In the genomic region with DNA sequence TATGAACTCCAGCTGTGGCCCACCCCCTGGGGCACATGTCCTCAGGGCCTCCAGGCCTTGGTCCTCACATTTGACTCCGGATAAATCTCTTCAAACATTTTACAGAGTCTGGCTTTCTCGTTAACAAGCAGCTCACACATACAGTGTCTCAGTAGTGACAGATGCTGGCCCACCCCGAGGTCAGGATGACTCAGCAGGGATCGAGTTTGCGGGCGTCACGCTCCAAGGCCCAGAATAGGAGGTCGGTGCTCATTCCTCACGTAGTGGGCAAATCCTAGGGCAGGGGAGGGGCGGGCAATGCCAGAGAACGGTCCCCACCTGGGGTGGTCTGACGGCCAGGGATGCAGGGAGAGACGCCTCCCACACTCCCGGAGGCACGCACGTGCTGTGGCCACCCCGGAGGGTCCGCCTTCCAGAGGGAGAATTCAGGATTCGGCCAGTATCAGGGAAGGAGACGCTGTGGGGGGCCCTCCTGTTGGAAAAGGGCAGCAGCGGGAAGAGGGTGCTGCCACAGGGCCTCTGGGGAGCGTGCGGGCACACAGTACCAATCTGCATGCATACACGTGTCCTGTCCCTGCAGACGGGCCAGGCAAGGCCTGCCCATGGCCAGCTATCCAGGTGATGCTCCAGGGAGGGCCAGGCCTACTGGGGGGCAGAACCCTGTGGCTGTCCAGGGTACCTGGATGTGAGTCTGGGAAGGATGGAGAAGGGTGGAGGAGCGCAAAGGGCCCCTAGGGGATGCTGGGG, we compare ENCODE assay signal across 8 cellular contexts. TPM values are rescaled to one million over a fixed set of nuclear protein-coding genes. Genes with fewer than 3 reads are reported as not detected.
DNase-seq lines count a peak whose midpoint lies in the region; ATAC-seq, FAIRE-seq and TF ChIP-seq lines count a peak whose summit lies in the region.
"Had no signal": no experiment of that assay in that cellular context is flagged by ENCODE, and none has a peak within 500 bp of the region (broad histone marks: within the 10 kb centered on the region; RNA-seq: fewer than 3 reads in every experiment).

No MANE protein-coding gene starts in this region.

- peaks cover 33% of the 10 kb centered on the region for H3K4me1 Mint-ChIP-seq in neural progenitor cell

- TF ChIP-seq CTCF in bronchial epithelial cell (IDR thresholded peaks at IDR 0.05; ENCODE audit: insufficient read depth, low read length, severe bottlenecking) = no peak
- no peak for TF ChIP-seq CTCF in neural progenitor cell (IDR thresholded peaks at IDR 0.05)

- H3K9me3 Mint-ChIP-seq in neural progenitor cell = no peaks in the 10 kb centered on the region

- FAIRE-seq in bronchial epithelial cell (lab: Jason Lieb, UNC) = no peak

- no peaks in the 10 kb centered on the region for H3K36me3 Mint-ChIP-seq in neural progenitor cell

- no peaks in the 10 kb centered on the region for H3K27me3 ChIP-seq in bronchial epithelial cell (ENCODE audit: control insufficient read depth, insufficient read depth, low read length)
- H3K27me3 ChIP-seq in neural progenitor cell = no peaks in the 10 kb centered on the region

- H3K4me2 ChIP-seq in neural progenitor cell = no peak overlapping the region

- no peak overlapping the region for H3K9ac ChIP-seq in neural progenitor cell

- ATAC-seq in HG03097 (IDR thresholded peaks at IDR 0.05; ENCODE audit: low FRiP score, unreplicated experiment) = no peak
- ATAC-seq in HG02870 (IDR thresholded peaks at IDR 0.05; ENCODE audit: unreplicated experiment) = no peak

- H3K27me3 Mint-ChIP-seq in neural progenitor cell (ENCODE audit: insufficient read depth, low read depth) = no peaks in the 10 kb centered on the region

- H2AFZ ChIP-seq in neural progenitor cell (replicated peaks) = no peak overlapping the region

- no peak overlapping the region for H3K4me3 Mint-ChIP-seq in neural progenitor cell

- H3K4me1 ChIP-seq in neural progenitor cell = peaks cover 3% of the 10 kb centered on the region

- no peaks in the 10 kb centered on the region for H3F3A ChIP-seq in neural progenitor cell (ENCODE audit: low read depth)

- H3K9me3 ChIP-seq in neural progenitor cell (ENCODE audit: low read depth) = no peaks in the 10 kb centered on the region

- H3K4me3 ChIP-seq in bronchial epithelial cell (ENCODE audit: low read depth, low read length) (no peak overlapping the region), neural progenitor cell (no peak overlapping the region)
- H3K4me3 ChIP-seq: lung had no signal

- H3K79me2 ChIP-seq in neural progenitor cell (ENCODE audit: low read depth) = no peaks in the 10 kb centered on the region

- H4K20me1 ChIP-seq in neural progenitor cell (ENCODE audit: low read depth) = no peaks in the 10 kb centered on the region

- peak; percentile 87 for DNase-seq in ELR (ENCODE audit: low read depth)
- peak; percentile 87 for DNase-seq in NCI-H524 treated with DMSO at 0.1 percent for 48 hours (lab: John Stamatoyannopoulos, UW)
- peak; percentile 41 for DNase-seq in bronchial epithelial cell (ENCODE audit: low read depth)
- no peak for DNase-seq in neural progenitor cell (ENCODE audit: low spot score)
- no peak for DNase-seq in NCI-H748 treated with DMSO at 0.1 percent for 48 hours (lab: John Stamatoyannopoulos, UW)

- H3K27ac Mint-ChIP-seq in neural progenitor cell = peak overlapping the region; percentile 16

- no peak overlapping the region for H3K27ac ChIP-seq in neural progenitor cell

- peaks cover 31% of the 10 kb centered on the region for H3K36me3 ChIP-seq in bronchial epithelial cell (ENCODE audit: control insufficient read depth, insufficient read depth, low read length)
- no peaks in the 10 kb centered on the region for H3K36me3 ChIP-seq in neural progenitor cell

RNA-seq across cellular contexts. Expression of gene SLC7A5, which starts 8.6 kb away (rescaled TPM):
- total RNA-seq in bronchial epithelial cell (169 and 243 TPM in 2 replicates), neural progenitor cell (ENCODE audit: low replicate concordance) (2.8 and 8.8 TPM in 2 replicates)

Comparison
In these comparisons a context has a peak if more than half of its experiments do, and no peak if none do; other contexts are left out.
1. DNase-seq: peak in ELR (single experiment), NCI-H524 treated with DMSO at 0.1 percent for 48 hours (single experiment) and bronchial epithelial cell (single experiment); none in neural progenitor cell (single experiment) and NCI-H748 treated with DMSO at 0.1 percent for 48 hours (single experiment).
2. RNA of gene SLC7A5, which starts 8.6 kb away (total RNA-seq): 169 to 243 TPM in bronchial epithelial cell; 2.8 to 8.8 TPM in neural progenitor cell; every median in the first group is over 10 times any median in the second.